ENCODE assay signal across 20 cellular contexts in the genomic region with DNA sequence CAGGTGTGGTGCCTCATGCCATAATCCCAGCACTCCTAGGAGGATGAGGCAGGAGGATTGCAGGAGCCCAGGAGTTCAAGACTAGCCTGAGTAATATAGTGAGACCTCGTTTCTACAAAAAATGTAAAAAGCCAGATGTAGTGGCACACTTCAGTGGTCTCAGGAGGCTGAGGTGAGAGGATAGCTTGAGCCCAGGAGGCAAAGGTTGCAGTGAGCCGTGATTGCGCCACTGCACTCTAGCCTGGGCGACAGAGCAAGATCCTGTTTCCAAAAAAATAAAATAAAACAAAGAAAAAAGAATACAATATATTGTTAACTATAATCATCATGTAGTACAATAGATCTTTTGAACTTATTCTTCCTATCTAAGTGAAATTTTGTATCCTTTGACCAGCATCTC.
"Had no signal": no experiment of that assay in that cellular context is flagged by ENCODE, and none has a peak within 500 bp of the region (broad histone marks: within the 10 kb centered on the region; RNA-seq: fewer than 3 reads in every experiment).

No MANE protein-coding gene starts in this region.

- FAIRE-seq: RCC 7860 had no signal

- H3K4me3 ChIP-seq: SJSA1, SK-N-MC had no signal

- H3K4me2 ChIP-seq: KMS-11 had no signal

- H3K9me3 ChIP-seq: SJSA1 had no signal

- H3K27ac ChIP-seq: KMS-11, SJSA1, SK-N-MC had no signal

- DNase-seq: IMR-90, Kasumi-1, NCI-H1092, NCI-H1105 treated with DMSO at 0.1 percent for 48 hours, NCI-H1436, NCI-H187, NCI-H2029, NCI-H2081 treated with DMSO at 0.1 percent for 48 hours, NCI-H2171, NCI-H226, NCI-H446, NCI-H510A, NCI-H524 treated with DMSO at 0.1 percent for 48 hours, Right ventricle myocardium superior, RPMI8226, SIG-M5 had no signal
